Comparison of ENCODE assay signal across 34 cellular contexts in the genomic region with DNA sequence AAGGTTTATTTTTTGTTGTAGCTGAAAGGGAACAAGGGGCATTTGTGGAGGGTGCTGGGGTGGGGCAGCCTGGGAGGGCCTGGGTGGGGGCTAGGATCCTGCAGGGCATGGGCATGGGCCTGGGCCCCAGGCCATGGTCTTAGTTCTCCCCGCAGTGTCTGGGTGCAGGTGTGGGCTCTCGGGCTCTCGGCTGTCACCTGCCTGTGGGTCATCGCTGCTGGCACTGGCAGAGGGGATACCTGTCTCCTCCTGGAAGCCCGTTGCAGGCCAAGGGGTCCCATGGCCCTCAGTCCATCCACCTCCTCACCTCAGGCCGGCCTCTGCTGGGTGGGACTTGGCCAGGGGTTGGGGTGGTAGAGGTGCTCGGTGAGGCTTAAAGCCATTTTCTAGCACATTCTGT.
"Had no signal": no experiment of that assay in that cellular context is flagged by ENCODE, and none has a peak within 500 bp of the region (broad histone marks: within the 10 kb centered on the region; RNA-seq: fewer than 3 reads in every experiment).

No MANE protein-coding gene starts in this region.

- H3K4me2 ChIP-seq: KMS-11 had no signal

- H3K27me3 ChIP-seq: MG63 had no signal

- DNase-seq: Karpas-422, Kasumi-1, MG63, MM.1S, MV-4-11, NCI-H1048, NCI-H1092, NCI-H1092 treated with DMSO at 0.1 percent for 48 hours, NCI-H1105, NCI-H1105 treated with DMSO at 0.1 percent for 48 hours, NCI-H1417, NCI-H1417 treated with DMSO at 0.1 percent for 48 hours, NCI-H1436, NCI-H1436 treated with DMSO at 0.1 percent for 48 hours, NCI-H146, NCI-H1694, NCI-H1694 treated with DMSO at 0.1 percent for 48 hours, NCI-H187, NCI-H187 treated with DMSO at 0.1 percent for 48 hours, NCI-H1930, NCI-H2029, NCI-H2029 treated with DMSO at 0.1 percent for 48 hours, NCI-H2081, NCI-H2081 treated with DMSO at 0.1 percent for 48 hours, NCI-H2107, NCI-H2171, NCI-H2171 treated with DMSO at 0.1 percent for 48 hours, NCI-H2227 treated with DMSO at 0.1 percent for 48 hours, NCI-H226, NCI-H446, NCI-H446 treated with DMSO at 0.1 percent for 48 hours, NCI-H510A, NCI-H510A treated with DMSO at 0.1 percent for 48 hours had no signal

- H3K9ac ChIP-seq: KMS-11 had no signal

- H3K27ac ChIP-seq: KMS-11 had no signal

- H3K4me3 ChIP-seq: MG63 had no signal

- H3K9me3 ChIP-seq: MG63 had no signal
